Comparison of ENCODE assay signal across 7 cellular contexts in the genomic region with DNA sequence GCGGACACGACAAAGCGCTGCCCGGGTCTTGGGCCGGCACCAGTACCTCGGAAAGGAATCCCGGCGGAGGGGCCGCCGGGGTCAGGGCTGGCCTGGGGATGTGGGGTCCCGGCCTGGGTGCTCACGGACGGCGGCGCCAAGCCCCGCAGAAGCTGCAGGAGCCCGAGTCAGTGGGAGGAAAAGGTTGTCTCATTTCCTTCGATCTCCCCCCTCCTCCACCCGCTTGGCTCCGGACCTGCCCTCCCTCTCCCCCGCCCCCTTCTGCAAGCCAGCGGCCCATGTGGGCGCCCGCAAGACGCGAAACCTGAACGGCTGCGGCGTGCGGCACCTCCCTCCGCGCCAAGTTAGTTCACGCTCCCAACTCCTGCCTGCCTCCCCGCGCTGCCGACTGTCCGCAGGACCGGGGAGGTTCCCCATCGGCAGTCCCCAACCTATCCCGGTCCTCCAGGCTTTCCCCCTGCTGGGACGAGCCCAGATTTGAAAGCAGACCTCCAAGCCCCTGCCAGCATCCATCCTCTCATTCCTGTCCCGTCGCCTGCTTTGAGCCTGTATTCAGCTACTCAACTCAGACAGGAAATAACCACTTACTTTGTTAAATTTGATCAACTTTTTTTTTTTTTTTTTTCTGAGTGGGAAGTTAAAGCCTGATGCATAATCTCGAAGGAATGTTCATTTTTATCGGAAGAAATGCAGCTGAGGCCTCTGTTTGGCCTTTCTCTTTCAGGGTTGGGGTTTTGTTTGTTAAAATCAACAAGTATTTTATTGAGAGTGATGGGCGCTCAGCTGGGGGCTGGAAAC. TPM values are rescaled to one million over a fixed set of nuclear protein-coding genes. Genes with fewer than 3 reads are reported as not detected.
DNase-seq lines count a peak whose midpoint lies in the region; ATAC-seq and TF ChIP-seq lines count a peak whose summit lies in the region.

A gene with protein sequence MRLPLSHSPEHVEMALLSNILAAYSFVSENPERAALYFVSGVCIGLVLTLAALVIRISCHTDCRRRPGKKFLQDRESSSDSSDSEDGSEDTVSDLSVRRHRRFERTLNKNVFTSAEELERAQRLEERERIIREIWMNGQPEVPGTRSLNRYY (minus strand): TSS at position 172 of the 798 bp plus-strand sequence. CDS start 42,799 bp downstream, outside the sequence.

- no peaks in the 10 kb centered on the region for H3K36me3 ChIP-seq in neural cell (ENCODE audit: insufficient read depth, low read length)

- peaks cover 41% of the 10 kb centered on the region for H3K27me3 ChIP-seq in neural cell (ENCODE audit: insufficient read depth, low read depth, low read length)

- peak within 1 kb of the TSS; percentile 52 for H3K4me3 ChIP-seq in GM12864 (ENCODE audit: low read depth, low read length)
- H3K4me3 ChIP-seq in neural cell (ENCODE audit: low read length) = peak within 1 kb of the TSS; percentile 70

- no peaks in the 10 kb centered on the region for H3K79me2 ChIP-seq in neural cell (replicated peaks; ENCODE audit: insufficient read depth, low read length)

- H2AFZ ChIP-seq in neural cell (ENCODE audit: low read depth, low read length) = no peak within 1 kb of the TSS

- H4K20me1 ChIP-seq in neural cell (ENCODE audit: insufficient read depth) = no peaks in the 10 kb centered on the region

- peaks cover 40% of the 10 kb centered on the region for H3K4me1 Mint-ChIP-seq in WTC11

- H3K36me3 Mint-ChIP-seq in WTC11 = no peaks in the 10 kb centered on the region

- CTCF ChIA-PET in WTC11 (lab: Charles Lee) = interaction anchor here (0.6 to 2.9 kb wide), 11 partner anchors 9 to 635 kb away, joined by 3 to 22 read pairs (median 5); no protein-coding TSS in a partner anchor

- H3K27ac Mint-ChIP-seq in WTC11 = peak within 1 kb of the TSS; percentile 48; the same call in 1 of the 2 replicates

- H3K9ac ChIP-seq in neural cell (ENCODE audit: low read length) = no peak within 1 kb of the TSS

- DNase-seq in GM12864 (ENCODE audit: low read depth) (no peak), WTC11 (ENCODE audit: low spot score) (peak; percentile 73), fibroblast of peridontal ligament (ENCODE audit: extremely low read depth) (peak; percentile 79), NCI-H1694 (lab: John Stamatoyannopoulos, UW) (no peak)

- no peak for TF ChIP-seq RAD21 in neural cell (conservative IDR thresholded peaks at IDR 0.05)

- ATAC-seq in HG03159 (IDR thresholded peaks at IDR 0.05; ENCODE audit: unreplicated experiment) (peak; percentile 39), WTC11 (peak; percentile 65), GM19452 (IDR thresholded peaks at IDR 0.05; ENCODE audit: unreplicated experiment) (no peak)

- H3K4me3 Mint-ChIP-seq in WTC11 = peak within 1 kb of the TSS; percentile 97

- H3K9me3 Mint-ChIP-seq in WTC11 = no peaks in the 10 kb centered on the region

- H3K9me3 ChIP-seq in neural cell (ENCODE audit: low read length) = no peaks in the 10 kb centered on the region

- POLR2A ChIA-PET in WTC11 (lab: Charles Lee) = interaction anchor here (0.7 to 1.3 kb wide), 2 partner anchors 13 to 44 kb away, joined by 4 to 5 read pairs; no protein-coding TSS in a partner anchor

- H3K27me3 Mint-ChIP-seq in WTC11 (ENCODE audit: low read depth) = peaks cover 29% of the 10 kb centered on the region

- TF ChIP-seq EP300 in neural cell (conservative IDR thresholded peaks at IDR 0.05; ENCODE audit: poor library complexity, severe bottlenecking) = no peak

- TF ChIP-seq CTCF in GM12864 (IDR thresholded peaks at IDR 0.05; ENCODE audit: low read depth, low read length, missing control alignments) (no peak), WTC11 (IDR thresholded peaks at IDR 0.05) (no peak), neural cell (IDR thresholded peaks at IDR 0.05; ENCODE audit: poor library complexity, severe bottlenecking) (no peak)

- H3K27ac ChIP-seq in neural cell (ENCODE audit: low read length) = no peak within 1 kb of the TSS

- peak within 1 kb of the TSS; percentile 55 for H3K4me2 ChIP-seq in neural cell (ENCODE audit: low read length)

- no peaks in the 10 kb centered on the region for H3K9me2 ChIP-seq in neural cell (ENCODE audit: insufficient read depth, low read length)

- H3F3A ChIP-seq in neural cell (ENCODE audit: insufficient read depth, low read length, poor library complexity, severe bottlenecking) = no peaks in the 10 kb centered on the region

TF ChIP-seq in WTC11, 78 proteins besides CTCF, POLR2A, EP300 and RAD21:
- TF ChIP-seq CBFB (CRISPR knock-in tag; IDR thresholded peaks at IDR 0.05; ENCODE audit: low read depth) = peak; percentile 90; the same call in 1 of the 2 replicates
- 0 out of 2 replicates have a peak, but pooled peaks have one; percentile 18 for TF ChIP-seq FOXK1 (CRISPR knock-in tag; IDR thresholded peaks at IDR 0.05)
- 0 out of 2 replicates have a peak, but pooled peaks have one; percentile 32 for TF ChIP-seq ZBTB21 (CRISPR knock-in tag; IDR thresholded peaks at IDR 0.05; ENCODE audit: borderline replicate concordance)
- TF ChIP-seq GABPB1 (CRISPR knock-in tag; IDR thresholded peaks at IDR 0.05) = peak; percentile 52; the same call in 1 of the 2 replicates
- TF ChIP-seq ZNF232 (CRISPR knock-in tag; IDR thresholded peaks at IDR 0.05) = 0 out of 2 replicates have a peak, but pooled peaks have one; percentile 29
- TF ChIP-seq SOX15 (CRISPR knock-in tag; IDR thresholded peaks at IDR 0.05) = no peak
- TF ChIP-seq, protein P1, sequence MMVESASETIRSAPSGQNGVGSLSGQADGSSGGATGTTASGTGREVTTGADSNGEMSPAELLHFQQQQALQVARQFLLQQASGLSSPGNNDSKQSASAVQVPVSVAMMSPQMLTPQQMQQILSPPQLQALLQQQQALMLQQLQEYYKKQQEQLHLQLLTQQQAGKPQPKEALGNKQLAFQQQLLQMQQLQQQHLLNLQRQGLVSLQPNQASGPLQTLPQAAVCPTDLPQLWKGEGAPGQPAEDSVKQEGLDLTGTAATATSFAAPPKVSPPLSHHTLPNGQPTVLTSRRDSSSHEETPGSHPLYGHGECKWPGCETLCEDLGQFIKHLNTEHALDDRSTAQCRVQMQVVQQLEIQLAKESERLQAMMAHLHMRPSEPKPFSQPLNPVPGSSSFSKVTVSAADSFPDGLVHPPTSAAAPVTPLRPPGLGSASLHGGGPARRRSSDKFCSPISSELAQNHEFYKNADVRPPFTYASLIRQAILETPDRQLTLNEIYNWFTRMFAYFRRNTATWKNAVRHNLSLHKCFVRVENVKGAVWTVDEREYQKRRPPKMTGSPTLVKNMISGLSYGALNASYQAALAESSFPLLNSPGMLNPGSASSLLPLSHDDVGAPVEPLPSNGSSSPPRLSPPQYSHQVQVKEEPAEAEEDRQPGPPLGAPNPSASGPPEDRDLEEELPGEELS (CRISPR knock-in tag; IDR thresholded peaks at IDR 0.05) = 0 out of 2 replicates have a peak, but pooled peaks have one; percentile 31
- no peak for TF ChIP-seq KAT7 (CRISPR knock-in tag; IDR thresholded peaks at IDR 0.05; ENCODE audit: borderline replicate concordance)

TF ChIP-seq in neural cell, 6 proteins besides CTCF, POLR2A, EP300 and RAD21:
- TF ChIP-seq POLR2AphosphoS5 (IDR thresholded peaks at IDR 0.05) (no peak), EZH2 (IDR thresholded peaks at IDR 0.05; ENCODE audit: borderline replicate concordance, insufficient read depth, low read length, poor library complexity, severe bottlenecking) (no peak), SMC3 (conservative IDR thresholded peaks at IDR 0.05; ENCODE audit: poor library complexity) (no peak), MXI1 (conservative IDR thresholded peaks at IDR 0.05; ENCODE audit: poor library complexity, severe bottlenecking) (no peak), TAF1 (IDR thresholded peaks at IDR 0.05; ENCODE audit: low read depth) (no peak)
- TF ChIP-seq, protein P2, sequence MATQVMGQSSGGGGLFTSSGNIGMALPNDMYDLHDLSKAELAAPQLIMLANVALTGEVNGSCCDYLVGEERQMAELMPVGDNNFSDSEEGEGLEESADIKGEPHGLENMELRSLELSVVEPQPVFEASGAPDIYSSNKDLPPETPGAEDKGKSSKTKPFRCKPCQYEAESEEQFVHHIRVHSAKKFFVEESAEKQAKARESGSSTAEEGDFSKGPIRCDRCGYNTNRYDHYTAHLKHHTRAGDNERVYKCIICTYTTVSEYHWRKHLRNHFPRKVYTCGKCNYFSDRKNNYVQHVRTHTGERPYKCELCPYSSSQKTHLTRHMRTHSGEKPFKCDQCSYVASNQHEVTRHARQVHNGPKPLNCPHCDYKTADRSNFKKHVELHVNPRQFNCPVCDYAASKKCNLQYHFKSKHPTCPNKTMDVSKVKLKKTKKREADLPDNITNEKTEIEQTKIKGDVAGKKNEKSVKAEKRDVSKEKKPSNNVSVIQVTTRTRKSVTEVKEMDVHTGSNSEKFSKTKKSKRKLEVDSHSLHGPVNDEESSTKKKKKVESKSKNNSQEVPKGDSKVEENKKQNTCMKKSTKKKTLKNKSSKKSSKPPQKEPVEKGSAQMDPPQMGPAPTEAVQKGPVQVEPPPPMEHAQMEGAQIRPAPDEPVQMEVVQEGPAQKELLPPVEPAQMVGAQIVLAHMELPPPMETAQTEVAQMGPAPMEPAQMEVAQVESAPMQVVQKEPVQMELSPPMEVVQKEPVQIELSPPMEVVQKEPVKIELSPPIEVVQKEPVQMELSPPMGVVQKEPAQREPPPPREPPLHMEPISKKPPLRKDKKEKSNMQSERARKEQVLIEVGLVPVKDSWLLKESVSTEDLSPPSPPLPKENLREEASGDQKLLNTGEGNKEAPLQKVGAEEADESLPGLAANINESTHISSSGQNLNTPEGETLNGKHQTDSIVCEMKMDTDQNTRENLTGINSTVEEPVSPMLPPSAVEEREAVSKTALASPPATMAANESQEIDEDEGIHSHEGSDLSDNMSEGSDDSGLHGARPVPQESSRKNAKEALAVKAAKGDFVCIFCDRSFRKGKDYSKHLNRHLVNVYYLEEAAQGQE (IDR thresholded peaks at IDR 0.05; ENCODE audit: borderline replicate concordance) = no peak

RNA-seq across cellular contexts. Expression of the gene that starts here (rescaled TPM):
- 3.2 to 4.1 TPM (median 3.3 TPM) in 3 replicates for total RNA-seq in WTC11 (2021)
- not detected in 2 replicates for polyA plus RNA-seq in neural cell
- not detected in 2 replicates for polyA minus RNA-seq in neural cell

Comparison
In these comparisons a context has a peak if more than half of its experiments do, and no peak if none do; other contexts are left out.
1. DNase-seq: peak in WTC11 (single experiment) and fibroblast of peridontal ligament (single experiment); none in GM12864 (single experiment) and NCI-H1694 (single experiment).